ENCODE assay signal across 27 cellular contexts in the genomic region with DNA sequence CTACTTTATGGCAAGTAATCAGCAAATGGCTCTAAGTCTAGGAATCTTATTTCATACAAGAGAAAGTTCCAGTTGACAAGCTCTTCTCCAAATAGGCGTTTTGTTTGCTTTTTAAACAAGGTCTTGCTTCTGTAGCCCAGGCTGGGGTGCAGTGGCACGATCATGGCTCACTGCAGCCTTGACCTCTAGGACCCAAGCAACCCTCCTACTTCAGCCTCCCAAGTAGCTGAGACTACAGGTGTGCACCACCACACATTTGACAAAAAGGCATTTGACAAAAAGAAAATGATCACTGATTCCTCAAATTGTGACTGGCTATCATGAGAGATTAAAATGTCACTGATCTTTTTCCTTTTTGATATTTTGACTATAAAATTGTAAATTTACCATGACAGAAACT.
"Had no signal": no experiment of that assay in that cellular context is flagged by ENCODE, and none has a peak within 500 bp of the region (broad histone marks: within the 10 kb centered on the region; RNA-seq: fewer than 3 reads in every experiment).

No MANE protein-coding gene starts in this region.

- H3K9me3 ChIP-seq: stomach, suprapubic skin, testis, thoracic aorta, thyroid gland, tibial artery, tibial nerve, transverse colon, upper lobe of left lung, upper lobe of right lung, uterus, vagina had no signal

- H3K27me3 ChIP-seq: stomach, suprapubic skin, testis, thyroid gland, tibial artery, tibial nerve, transverse colon, upper lobe of left lung, upper lobe of right lung, uterus, vagina had no signal

- DNase-seq: stimulated activated CD4-positive, alpha-beta T cell treated with anti-CD3 and anti-CD28 coated beads, Interleukin-2, amount 100 ng/mL, for 48 hours; stimulated activated CD4-positive, alpha-beta T cell treated with anti-CD3 and anti-CD28 coated beads, Interleukin-4, amount 100 ng/mL, for 1 hour; stimulated activated CD4-positive, alpha-beta T cell treated with anti-CD3 and anti-CD28 coated beads, Interleukin-4, amount 100 ng/mL, for 24 hours; stimulated activated CD4-positive, alpha-beta T cell treated with anti-CD3 and anti-CD28 coated beads, Interleukin-4, amount 100 ng/mL, for 4 hours; stimulated activated CD8-positive, alpha-beta memory T cell treated with anti-CD3 and anti-CD28 coated beads, Interleukin-4, amount 100 ng/mL, for 48 hours; stimulated activated naive B cell treated with anti-CD40 and anti-IgM and Interleukin-4, amounts not matched to agents 10 μg/mL and 1 μg/mL and 100 μg/mL, for 72 hours; stimulated activated naive CD4-positive, alpha-beta T cell; stimulated activated naive CD4-positive, alpha-beta T cell treated with Interleukin-2 at 50 U/mL for 16 hours; stimulated activated naive CD8-positive, alpha-beta T cell treated with anti-CD3 and anti-CD28 coated beads, Interleukin-15, amount 100 ng/mL, for 72 hours; stimulated activated naive CD8-positive, alpha-beta T cell treated with anti-CD3 and anti-CD28 coated beads, Interleukin-15, Interleukin-2, amounts not matched to agents 100 U/mL and 50 U/mL, for 24 hours; stomach; substantia nigra; testis; thyroid gland; tibial artery; transverse colon; trophoblast cell; upper lobe of left lung; upper lobe of right lung; uterus had no signal

- H3K4me3 ChIP-seq: stomach, suprapubic skin, testis, thoracic aorta, thyroid gland, tibial artery, tibial nerve, transverse colon, upper lobe of left lung, upper lobe of right lung, uterus, vagina had no signal

- H3K36me3 ChIP-seq: stomach, suprapubic skin, thoracic aorta, thyroid gland, tibial artery, tibial nerve, transverse colon, upper lobe of left lung, upper lobe of right lung, uterus, vagina had no signal

- FAIRE-seq: urothelium cell line had no signal

- H3K27ac ChIP-seq: stomach, suprapubic skin, testis, thoracic aorta, thyroid gland, tibial artery, tibial nerve, transverse colon, upper lobe of left lung, upper lobe of right lung, uterus, vagina had no signal

- H3K4me1 ChIP-seq: stomach, tibial artery, upper lobe of right lung, uterus, vagina had no signal

- ATAC-seq: stimulated activated effector memory CD8-positive, alpha-beta T cell treated with anti-CD3 and anti-CD28 coated beads, Interleukin-12 subunit alpha, Interleukin-12 subunit beta, amount 100 ng/mL, for 72 hours; stimulated activated memory B cell treated with anti-CD40 and anti-IgM and Interleukin-4, amounts not matched to agents 10 μg/mL and 1 μg/mL and 100 μg/mL, for 72 hours; stimulated activated naive B cell treated with anti-CD40 and anti-IgM and Interleukin-4, amounts not matched to agents 10 μg/mL and 1 μg/mL and 100 μg/mL, for 72 hours; stimulated activated naive CD8-positive, alpha-beta T cell treated with anti-CD3 and anti-CD28 coated beads, Interleukin-15, amount 100 ng/mL, for 72 hours; stimulated activated naive CD8-positive, alpha-beta T cell treated with anti-CD3 and anti-CD28 coated beads, Interleukin-15, Interleukin-2, amounts not matched to agents 100 U/mL and 50 U/mL, for 24 hours; upper lobe of right lung had no signal
